Comparison of ENCODE assay signal across 1 cellular context in genomic region chr12:45353944-45354343, GRCh38.
TF ChIP-seq lines count a peak whose summit lies in the region.

No MANE protein-coding gene starts in this region.

TF ChIP-seq in A549, 52 proteins besides CTCF, POLR2A, EP300 and RAD21 (continued from another document):
- TF ChIP-seq PBX3 (IDR thresholded peaks at IDR 0.05) = no peak
- TF ChIP-seq ZNF302 (CRISPR knock-in tag; IDR thresholded peaks at IDR 0.05) = no peak
- TF ChIP-seq CHD4 (IDR thresholded peaks at IDR 0.05; ENCODE audit: borderline replicate concordance) = no peak
- TF ChIP-seq ATOH8 (CRISPR knock-in tag; IDR thresholded peaks at IDR 0.05; ENCODE audit: low read depth) = no peak
- no peak for TF ChIP-seq PHF8 (IDR thresholded peaks at IDR 0.05; ENCODE audit: borderline replicate concordance, low read depth)
- TF ChIP-seq BHLHE40 (IDR thresholded peaks at IDR 0.05; ENCODE audit: low read depth, low read length) = no peak
- no peak for TF ChIP-seq FOXS1 (CRISPR knock-in tag; IDR thresholded peaks at IDR 0.05)
